Comparison of ENCODE assay signal across 8 cellular contexts in genomic region chr11:118956094-118956846, GRCh38. TPM values are rescaled to one million over a fixed set of nuclear protein-coding genes. Genes with fewer than 3 reads are reported as not detected.
DNase-seq lines count a peak whose midpoint lies in the region; ATAC-seq and TF ChIP-seq lines count a peak whose summit lies in the region.

UPK2 (plus strand) TSS chr11:118956298; CDS start chr11:118956351, 53 bp downstream.

- H3K27me3 ChIP-seq in BE2C: no peaks in the 10 kb centered on the region; the same call in 1 of the 2 replicates
- H3K27me3 ChIP-seq in osteoblast (ENCODE audit: insufficient read depth, low read length): peaks cover 33% of the 10 kb centered on the region
- no peaks in the 10 kb centered on the region for H3K27me3 ChIP-seq in thyroid gland

- ATAC-seq in GM19468 (IDR thresholded peaks at IDR 0.05; ENCODE audit: extremely low read depth, unreplicated experiment): peak; percentile 79

- intact Hi-C loops in thyroid gland (cut with DNase I): loop anchor here (5.0 kb wide), 1 partner anchor 269 kb away; no protein-coding TSS in a partner anchor

- H4K20me1 ChIP-seq in osteoblast (ENCODE audit: insufficient read depth, low read length): no peaks in the 10 kb centered on the region

- no peak for TF ChIP-seq POLR2A in thyroid gland (IDR thresholded peaks at IDR 0.05)

- no peaks in the 10 kb centered on the region for H3K79me2 ChIP-seq in osteoblast (ENCODE audit: insufficient read depth, low read length)

- DNase-seq in BE2C (peak; percentile 94), LoVo (ENCODE audit: low spot score) (peak; percentile 84), SIG-M5 treated with dmso at 0.1 percent for 504 hours (lab: John Stamatoyannopoulos, UW; ENCODE audit: unreplicated experiment) (peak; percentile 75), foreskin melanocyte (peak; percentile 61), osteoblast (ENCODE audit: insufficient read length, low spot score, missing footprints) (peak; percentile 98), thyroid gland (peak; percentile 90 to 92)
- peak; percentile 95 for DNase-seq in activated effector memory CD4-positive, alpha-beta T cell treated with anti-CD3 and anti-CD28 coated beads, Interleukin-2, amount 50 U/mL, for 16 hours

- H3K36me3 ChIP-seq in BE2C (no peaks in the 10 kb centered on the region), osteoblast (ENCODE audit: insufficient read depth, low read length) (no peaks in the 10 kb centered on the region), thyroid gland (no peaks in the 10 kb centered on the region)

- no peak within 1 kb of the TSS for H3K27ac ChIP-seq in osteoblast (ENCODE audit: low read depth, low read length)
- H3K27ac ChIP-seq in thyroid gland: no peak within 1 kb of the TSS

- H3K4me2 ChIP-seq in osteoblast (ENCODE audit: insufficient read depth, low read length): no peak within 1 kb of the TSS

- peak; percentile 96 for TF ChIP-seq CTCF in BE2C (IDR thresholded peaks at IDR 0.05; ENCODE audit: low read depth, low read length)
- TF ChIP-seq CTCF in osteoblast (IDR thresholded peaks at IDR 0.05; ENCODE audit: extremely low read depth, low read depth, low read length): peak; percentile 88
- TF ChIP-seq CTCF in thyroid gland (IDR thresholded peaks at IDR 0.05): peak; percentile 88 to 98 (median 94)

- H3K4me3 ChIP-seq in BE2C (ENCODE audit: low read depth, low read length) (no peak within 1 kb of the TSS), osteoblast (ENCODE audit: insufficient read depth, low read length) (no peak within 1 kb of the TSS), thyroid gland (replicated peaks in 1 of 3) (no peak within 1 kb of the TSS)

- H3K4me1 ChIP-seq in BE2C (no peaks in the 10 kb centered on the region), osteoblast (ENCODE audit: insufficient read depth, low read length) (no peaks in the 10 kb centered on the region), thyroid gland (no peaks in the 10 kb centered on the region)

- H2AFZ ChIP-seq in osteoblast (ENCODE audit: low read length): no peak within 1 kb of the TSS

- 0 to 7% methylated on average over 3 of the region's 7 CpGs for WGBS in thyroid gland, 2 donors

- H3K9me3 ChIP-seq in BE2C: no peaks in the 10 kb centered on the region
- no peaks in the 10 kb centered on the region for H3K9me3 ChIP-seq in osteoblast (ENCODE audit: low read depth, low read length)
- H3K9me3 ChIP-seq in thyroid gland: no peaks in the 10 kb centered on the region

RNA-seq across cellular contexts. Expression of gene UPK2, which starts in this region (rescaled TPM):
- polyA plus RNA-seq in BE2C (2012; ENCODE audit: insufficient read depth, insufficient read length, low read depth): 0.94 TPM
- total RNA-seq in osteoblast: not detected in 2 replicates
- total RNA-seq in thyroid gland: not detected

Comparison
In these comparisons a context has a peak if more than half of its experiments do, and no peak if none do; other contexts are left out.
1. Peak in DNase-seq in osteoblast; RNA of the gene not detected or under 1 TPM.
2. Peak in DNase-seq in thyroid gland; RNA of the gene not detected or under 1 TPM.